ENCODE assay signal across 8 cellular contexts in the genomic region with DNA sequence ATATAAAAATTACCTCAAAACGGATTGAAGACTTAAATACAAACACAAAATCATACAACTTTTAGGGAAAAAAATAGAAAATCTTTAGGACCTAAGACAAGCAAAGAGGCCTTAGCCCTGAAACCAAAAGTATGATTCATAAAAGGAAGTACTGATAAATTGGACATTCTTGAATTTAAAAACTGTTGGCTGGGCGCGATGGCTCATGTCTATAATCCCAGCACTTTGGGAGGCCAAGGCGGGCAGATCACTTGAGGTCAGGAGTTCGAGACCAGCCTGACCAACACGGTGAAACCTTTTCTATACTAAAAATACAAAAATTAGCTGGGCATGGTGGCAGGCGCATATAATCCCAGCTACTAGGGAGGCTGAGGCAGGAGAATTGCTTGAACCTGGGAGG.
A peak's percentile ranks its signal among the peaks of the same experiment; 100 is the strongest.
DNase-seq lines count a peak whose midpoint lies in the region; FAIRE-seq and TF ChIP-seq lines count a peak whose summit lies in the region.
"Not testable (repeated sequence)": the region's sequence is repeated elsewhere in the genome, so short reads cannot be mapped to it uniquely, and the experiment has no call there.

No MANE protein-coding gene starts in this region.

- not testable (repeated sequence) for H3K9me3 ChIP-seq in PC-9 (ENCODE audit: insufficient read depth, low read depth); astrocyte (ENCODE audit: insufficient read depth, low read depth, low read length)

- not testable (repeated sequence) for H3K4me2 ChIP-seq in PC-9; astrocyte (ENCODE audit: low read length)

- POLR2A ChIA-PET in PC-9 (lab: Charles Lee; ENCODE audit: unreplicated experiment) = not testable (repeated sequence)

- CTCF ChIA-PET in Calu3 (lab: Charles Lee); PC-9 (lab: Charles Lee): not testable (repeated sequence)

- H3K36me3 Mint-ChIP-seq in Calu3 (ENCODE audit: insufficient read depth, unreplicated experiment) = peaks cover 24% of the 10 kb centered on the region
- H3K36me3 Mint-ChIP-seq in astrocyte (ENCODE audit: low read depth, unreplicated experiment) = peaks cover 13% of the 10 kb centered on the region
- peaks cover 17% of the 10 kb centered on the region for H3K36me3 Mint-ChIP-seq in chondrocyte (ENCODE audit: low read depth)
- H3K36me3 Mint-ChIP-seq in osteocyte (ENCODE audit: unreplicated experiment) = peaks cover 43% of the 10 kb centered on the region

- not testable (repeated sequence) for BruUV-seq in Calu3 (replicated peaks; lab: Mats Ljungman, UMichigan); PC-9 (replicated peaks; lab: Mats Ljungman, UMichigan)

- H3K27me3 ChIP-seq in PC-9 (ENCODE audit: insufficient read depth, low read depth); astrocyte (ENCODE audit: insufficient read depth, low read length): not testable (repeated sequence)

- H3K27ac Mint-ChIP-seq in Calu3 (ENCODE audit: unreplicated experiment) (peak overlapping the region; percentile 68), chondrocyte (ENCODE audit: unreplicated experiment) (peak overlapping the region; percentile 32), osteocyte (ENCODE audit: unreplicated experiment) (peak overlapping the region; percentile 19)
- not testable (repeated sequence) for H3K27ac Mint-ChIP-seq in astrocyte (ENCODE audit: unreplicated experiment)

- H3K79me2 ChIP-seq in PC-9 (ENCODE audit: low read depth) (peaks cover 55% of the 10 kb centered on the region), astrocyte (ENCODE audit: insufficient read depth, low read length) (peaks cover 56% of the 10 kb centered on the region)

- peak overlapping the region; percentile 21 for H3K4me3 Mint-ChIP-seq in Calu3 (ENCODE audit: low read depth, unreplicated experiment)
- not testable (repeated sequence) for H3K4me3 Mint-ChIP-seq in astrocyte (ENCODE audit: unreplicated experiment); chondrocyte (ENCODE audit: unreplicated experiment); osteocyte (ENCODE audit: unreplicated experiment)

- not testable (repeated sequence) for TF ChIP-seq CTCF in Calu3 (IDR thresholded peaks at IDR 0.05; ENCODE audit: unreplicated experiment); PC-9 (conservative IDR thresholded peaks at IDR 0.05); astrocyte (IDR thresholded peaks at IDR 0.05; ENCODE audit: insufficient read depth, low read depth, low read length); chondrocyte (IDR thresholded peaks at IDR 0.05); fibroblast of villous mesenchyme (IDR thresholded peaks at IDR 0.05; ENCODE audit: insufficient read depth, low read depth, low read length); osteocyte (IDR thresholded peaks at IDR 0.05)

- H3K36me3 ChIP-seq in PC-9 (ENCODE audit: low read depth) = peaks cover 29% of the 10 kb centered on the region; the same call in 1 of the 2 replicates
- not testable (repeated sequence) for H3K36me3 ChIP-seq in astrocyte (ENCODE audit: insufficient read depth, low read length)

- DNase-seq in Calu3 (peak; percentile 30), M059J (ENCODE audit: low read depth) (peak; percentile 20), NCI-H226 (peak; percentile 26), astrocyte (ENCODE audit: low read depth) (peak; percentile 36), fibroblast of villous mesenchyme (ENCODE audit: low read depth) (peak; percentile 22)
- not testable (repeated sequence) for DNase-seq in PC-9; chondrocyte (ENCODE audit: low spot score); osteocyte (ENCODE audit: extremely low spot score, unreplicated experiment)

- H4K20me1 ChIP-seq in PC-9 (ENCODE audit: insufficient read depth) = peaks cover 19% of the 10 kb centered on the region
- peaks cover 31% of the 10 kb centered on the region for H4K20me1 ChIP-seq in astrocyte (ENCODE audit: insufficient read depth, low read length)

- H3K9me3 Mint-ChIP-seq in Calu3 (ENCODE audit: low read depth, unreplicated experiment); astrocyte (ENCODE audit: unreplicated experiment); chondrocyte (ENCODE audit: low read depth); osteocyte (ENCODE audit: unreplicated experiment): not testable (repeated sequence)

- intact Hi-C loops in Calu3 (cut with micrococcal nuclease; ENCODE audit: unreplicated experiment); PC-9 (cut with micrococcal nuclease; ENCODE audit: unreplicated experiment): not testable (repeated sequence)

- not testable (repeated sequence) for H3F3A ChIP-seq in PC-9 (ENCODE audit: insufficient read depth, low read depth)

- H3K9ac ChIP-seq in astrocyte (ENCODE audit: low read length) = not testable (repeated sequence)

- peak overlapping the region; percentile 51 for H3K27ac ChIP-seq in PC-9
- not testable (repeated sequence) for H3K27ac ChIP-seq in astrocyte (ENCODE audit: low read depth, low read length)

- not testable (repeated sequence) for H3K4me3 ChIP-seq in PC-9; astrocyte (ENCODE audit: insufficient read depth, low read depth, low read length); fibroblast of villous mesenchyme (ENCODE audit: low read depth, low read length)

- not testable (repeated sequence) for H3K27me3 Mint-ChIP-seq in Calu3 (ENCODE audit: unreplicated experiment); astrocyte (ENCODE audit: low read depth, unreplicated experiment); chondrocyte (ENCODE audit: low read depth); osteocyte (ENCODE audit: unreplicated experiment)

- not testable (repeated sequence) for H3K9me2 ChIP-seq in PC-9 (ENCODE audit: insufficient read depth)

- H3K4me1 ChIP-seq in PC-9 (replicated peaks; ENCODE audit: insufficient read depth); astrocyte (ENCODE audit: insufficient read depth, low read length): not testable (repeated sequence)

- H2AFZ ChIP-seq in PC-9; astrocyte (ENCODE audit: low read depth, low read length): not testable (repeated sequence)

- peaks cover 30% of the 10 kb centered on the region for H3K4me1 Mint-ChIP-seq in Calu3 (ENCODE audit: low read depth, unreplicated experiment)
- H3K4me1 Mint-ChIP-seq in astrocyte (ENCODE audit: low read depth, unreplicated experiment) = not testable (repeated sequence)
- peaks cover 17% of the 10 kb centered on the region for H3K4me1 Mint-ChIP-seq in chondrocyte (ENCODE audit: low read depth)
- H3K4me1 Mint-ChIP-seq in osteocyte (ENCODE audit: unreplicated experiment) = peaks cover 11% of the 10 kb centered on the region

- not testable (repeated sequence) for FAIRE-seq in astrocyte (lab: Jason Lieb, UNC)
